8 cellular contexts compared by ENCODE assay signal in the genomic region with DNA sequence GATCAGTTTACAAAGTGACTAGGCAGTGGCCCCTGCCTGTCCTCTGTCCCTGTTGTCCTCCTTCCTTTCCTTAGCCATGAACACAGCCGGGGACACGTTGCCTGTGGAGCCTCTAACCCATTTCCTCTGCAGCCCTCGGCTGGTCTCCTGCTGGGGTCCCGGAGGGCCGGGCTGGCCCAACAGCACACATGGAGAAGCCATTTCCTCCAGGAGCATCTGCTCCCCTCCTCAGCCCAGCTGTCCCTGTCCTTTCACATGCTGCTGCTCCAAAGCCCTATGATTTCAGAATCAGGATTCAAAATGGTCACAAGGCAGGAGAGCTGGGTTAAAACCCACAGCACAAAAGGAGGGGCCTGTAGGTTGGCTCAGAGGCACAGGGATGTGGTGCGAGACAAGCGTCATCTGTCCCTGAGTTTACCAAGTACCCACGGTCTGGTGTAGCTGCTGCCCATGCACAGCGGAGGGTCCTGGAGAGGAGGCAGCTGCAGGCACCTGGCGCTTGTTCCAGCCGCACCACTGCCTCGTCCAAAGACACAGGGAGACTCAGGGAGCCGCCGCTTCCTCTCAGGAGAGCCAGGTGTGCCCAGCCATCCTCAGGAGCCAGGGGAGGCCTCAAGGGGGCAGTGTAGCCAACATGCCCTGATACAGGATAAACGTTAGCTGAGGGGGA. TPM values are rescaled to one million over a fixed set of nuclear protein-coding genes. Genes with fewer than 3 reads are reported as not detected.
DNase-seq lines count a peak whose midpoint lies in the region; ATAC-seq, FAIRE-seq and TF ChIP-seq lines count a peak whose summit lies in the region.

No MANE protein-coding gene starts in this region.

- POLR2A ChIA-PET in activated CD4-positive, alpha-beta memory T cell treated with anti-CD3 and anti-CD28 coated beads for 36 hours (lab: Charles Lee), result no interaction called here
- POLR2A ChIA-PET in endothelial cell of umbilical vein (lab: Charles Lee), result no interaction called here
- POLR2A ChIA-PET in naive thymus-derived CD8-positive, alpha-beta T cell (lab: Charles Lee), result no interaction called here

- H3K27me3 Mint-ChIP-seq in activated CD4-positive, alpha-beta memory T cell treated with anti-CD3 and anti-CD28 coated beads for 36 hours, result no peaks in the 10 kb centered on the region
- no peaks in the 10 kb centered on the region for H3K27me3 Mint-ChIP-seq in naive thymus-derived CD8-positive, alpha-beta T cell

- H3K4me2 ChIP-seq in BLaER1 (peak overlapping the region; percentile 73), endothelial cell of umbilical vein (ENCODE audit: insufficient read depth, low read length) (no peak overlapping the region)

- 36 to 63% methylated on average over 10 to 15 of the region's 15 CpGs for WGBS in upper lobe of left lung, 2 donors

- H3K4me3 ChIP-seq in BLaER1, result no peak overlapping the region
- no peak overlapping the region for H3K4me3 ChIP-seq in endothelial cell of umbilical vein (replicated peaks in 1 of 3; ENCODE audit: insufficient read depth in 1 of 3, low read depth in 1 of 3, low read length in 3 of 3)
- H3K4me3 ChIP-seq in upper lobe of left lung, result no peak overlapping the region

- TF ChIP-seq POLR2A in endothelial cell of umbilical vein (IDR thresholded peaks at IDR 0.05; ENCODE audit: low read depth, low read length) (no peak), upper lobe of left lung (IDR thresholded peaks at IDR 0.05) (no peak)

- TF ChIP-seq EP300 in upper lobe of left lung (IDR thresholded peaks at IDR 0.05), result no peak

- DNase-seq in NCI-H2227 (lab: John Stamatoyannopoulos, UW; ENCODE audit: unreplicated experiment), result peak; percentile 45
- peak; percentile 69 for DNase-seq in activated CD4-positive, alpha-beta memory T cell treated with anti-CD3 and anti-CD28 coated beads for 36 hours
- DNase-seq in endothelial cell of umbilical vein (ENCODE audit: low read depth, low spot score), result peak; percentile 21
- DNase-seq in naive thymus-derived CD8-positive, alpha-beta T cell, result peak in 8 of 10 donors; percentile 11 to 72 (median 42)
- peak in 1 of 2 donors; percentile 56 for DNase-seq in upper lobe of left lung

- peak overlapping the region; percentile 7; the same call in 1 of the 2 replicates for H3K9ac ChIP-seq in BLaER1
- no peak overlapping the region for H3K9ac ChIP-seq in endothelial cell of umbilical vein (replicated peaks; ENCODE audit: extremely low read depth, insufficient read depth, low read length)

- H4K20me1 ChIP-seq in BLaER1 (no peaks in the 10 kb centered on the region), endothelial cell of umbilical vein (replicated peaks; ENCODE audit: control insufficient read depth, extremely low read depth, insufficient read depth, low read length) (no peaks in the 10 kb centered on the region)

- no peak overlapping the region for H3K27ac Mint-ChIP-seq in activated CD4-positive, alpha-beta memory T cell treated with anti-CD3 and anti-CD28 coated beads for 36 hours
- no peak overlapping the region for H3K27ac Mint-ChIP-seq in naive thymus-derived CD8-positive, alpha-beta T cell

- TF ChIP-seq CTCF in endothelial cell of umbilical vein (IDR thresholded peaks at IDR 0.05; ENCODE audit: extremely low read depth in 1 of 2, insufficient read depth in 1 of 2, low read depth in 1 of 2, low read length in 2 of 2) (peak; percentile 62 to 80), upper lobe of left lung (IDR thresholded peaks at IDR 0.05) (peak; percentile 25 to 55 (median 46))

- H3K9me3 ChIP-seq in BLaER1, result no peaks in the 10 kb centered on the region
- H3K9me3 ChIP-seq in endothelial cell of umbilical vein (replicated peaks; ENCODE audit: control insufficient read depth, insufficient read depth, low read length), result no peaks in the 10 kb centered on the region
- H3K9me3 ChIP-seq in upper lobe of left lung, result no peaks in the 10 kb centered on the region

- H3K79me2 ChIP-seq in endothelial cell of umbilical vein (ENCODE audit: control insufficient read depth, insufficient read depth, low read length), result no peaks in the 10 kb centered on the region

- CTCF ChIA-PET in activated CD4-positive, alpha-beta memory T cell treated with anti-CD3 and anti-CD28 coated beads for 36 hours (lab: Charles Lee), result interaction anchor here (0.6 to 4.7 kb wide), 17 partner anchors 9 to 259 kb away, joined by 3 to 66 read pairs (median 4); partner anchors contain the start of gene CDON
- CTCF ChIA-PET in endothelial cell of umbilical vein (lab: Charles Lee), result interaction anchor here (0.6 to 10.5 kb wide), 17 partner anchors 9 to 539 kb away, joined by 3 to 147 read pairs (median 4); partner anchors contain the start of gene CDON

- no peaks in the 10 kb centered on the region for H3K9me1 ChIP-seq in endothelial cell of umbilical vein (replicated peaks; ENCODE audit: control insufficient read depth, extremely low read depth, insufficient read depth, low read length)

- no peaks in the 10 kb centered on the region for H3K36me3 ChIP-seq in BLaER1
- no peaks in the 10 kb centered on the region for H3K36me3 ChIP-seq in endothelial cell of umbilical vein (ENCODE audit: control insufficient read depth in 2 of 2, extremely low read depth in 1 of 2, insufficient read depth in 2 of 2, low read length in 2 of 2)
- no peaks in the 10 kb centered on the region for H3K36me3 ChIP-seq in upper lobe of left lung

- H3K36me3 Mint-ChIP-seq in activated CD4-positive, alpha-beta memory T cell treated with anti-CD3 and anti-CD28 coated beads for 36 hours, result no peaks in the 10 kb centered on the region
- no peaks in the 10 kb centered on the region for H3K36me3 Mint-ChIP-seq in naive thymus-derived CD8-positive, alpha-beta T cell

- peaks cover 9% of the 10 kb centered on the region for H3K4me1 Mint-ChIP-seq in activated CD4-positive, alpha-beta memory T cell treated with anti-CD3 and anti-CD28 coated beads for 36 hours (ENCODE audit: low read depth)
- peaks cover 10 to 20% (median 14%) of the 10 kb centered on the region in 4 donors for H3K4me1 Mint-ChIP-seq in naive thymus-derived CD8-positive, alpha-beta T cell

- H3K27ac ChIP-seq in BLaER1 (peak overlapping the region; percentile 64), endothelial cell of umbilical vein (ENCODE audit: insufficient read depth, low read depth, low read length) (no peak overlapping the region), upper lobe of left lung (no peak overlapping the region)

- intact Hi-C loops in activated CD4-positive, alpha-beta memory T cell treated with anti-CD3 and anti-CD28 coated beads for 36 hours (cut with micrococcal nuclease), result loop anchor here (1.0 to 5.0 kb wide), 3 partner anchors 121 to 253 kb away; partner anchors contain the start of gene CDON
- intact Hi-C loops in endothelial cell of umbilical vein (cut with micrococcal nuclease), result loop anchor here (1.0 to 5.0 kb wide), 2 partner anchors 121 to 253 kb away; partner anchors contain the start of gene CDON

- H3K27me3 ChIP-seq in BLaER1, result no peaks in the 10 kb centered on the region
- H3K27me3 ChIP-seq in endothelial cell of umbilical vein (ENCODE audit: control insufficient read depth in 2 of 2, insufficient read depth in 2 of 2, low read length in 2 of 2), result no peaks in the 10 kb centered on the region
- no peaks in the 10 kb centered on the region for H3K27me3 ChIP-seq in upper lobe of left lung

- H2AFZ ChIP-seq in endothelial cell of umbilical vein (ENCODE audit: low read depth, low read length), result no peak overlapping the region

- dilution Hi-C loops in endothelial cell of umbilical vein (cut with MboI; ENCODE audit: extremely low pct_ligation_motif_present, low sequenced_read_pairs), result no loop called here

- peak; percentile 48 for FAIRE-seq in endothelial cell of umbilical vein (lab: Jason Lieb, UNC)

- no TSS peak for BruUV-seq in endothelial cell of umbilical vein (replicated peaks; lab: Mats Ljungman, UMichigan)

- peaks cover 47% of the 10 kb centered on the region for H3K4me1 ChIP-seq in BLaER1
- H3K4me1 ChIP-seq in endothelial cell of umbilical vein (ENCODE audit: control insufficient read depth, extremely low read depth, insufficient read depth, low read length), result no peaks in the 10 kb centered on the region
- peaks cover 0 to 8% (median 0%) of the 10 kb centered on the region in 4 donors for H3K4me1 ChIP-seq in upper lobe of left lung

- no peaks in the 10 kb centered on the region for H3K9me3 Mint-ChIP-seq in activated CD4-positive, alpha-beta memory T cell treated with anti-CD3 and anti-CD28 coated beads for 36 hours
- H3K9me3 Mint-ChIP-seq in naive thymus-derived CD8-positive, alpha-beta T cell, result no peaks in the 10 kb centered on the region

- H3K4me3 Mint-ChIP-seq in activated CD4-positive, alpha-beta memory T cell treated with anti-CD3 and anti-CD28 coated beads for 36 hours, result no peak overlapping the region
- peak overlapping the region in 5 of 10 donors; percentile 8 to 54 (median 44) for H3K4me3 Mint-ChIP-seq in naive thymus-derived CD8-positive, alpha-beta T cell

- peak; percentile 60 for ATAC-seq in GM21619 (IDR thresholded peaks at IDR 0.05; ENCODE audit: unreplicated experiment)
- ATAC-seq in naive thymus-derived CD8-positive, alpha-beta T cell, result peak; percentile 60 to 74
- peak; percentile 38 to 39 for ATAC-seq in upper lobe of left lung (ENCODE audit: low FRiP score in 2 of 2)
- no peak for ATAC-seq in HG03139 (IDR thresholded peaks at IDR 0.05; ENCODE audit: unreplicated experiment)

RNA-seq across cellular contexts. Expression of gene VSIG10L2, which starts 4.1 kb away (rescaled TPM):
- not detected for total RNA-seq in activated CD4-positive, alpha-beta memory T cell treated with anti-CD3 and anti-CD28 coated beads for 36 hours
- total RNA-seq in endothelial cell of umbilical vein (not detected in 2 replicates), upper lobe of left lung (under 1 TPM in 1 of 6 donors, not detected in 5; 0.13 TPM)
- polyA plus RNA-seq in endothelial cell of umbilical vein, result not detected in 2 replicates
- not detected in 2 replicates for polyA plus RNA-seq in endothelial cell of umbilical vein (2011; cell fraction: cytosol; rRNA removed)
- polyA plus RNA-seq in endothelial cell of umbilical vein (2011; cell fraction: nucleus; rRNA removed), result not detected in 2 replicates
- polyA plus RNA-seq in endothelial cell of umbilical vein (2012), result not detected in 2 replicates
- polyA minus RNA-seq in endothelial cell of umbilical vein, result not detected in 2 replicates
- not detected for polyA minus RNA-seq in endothelial cell of umbilical vein (2011; cell fraction: cytosol; rRNA and poly(A)+ RNA removed)
- polyA minus RNA-seq in endothelial cell of umbilical vein (2011; cell fraction: nucleus; rRNA and poly(A)+ RNA removed), result not detected in 2 replicates
- total RNA-seq in naive thymus-derived CD8-positive, alpha-beta T cell, result not detected
- not detected for polyA plus RNA-seq in naive thymus-derived CD8-positive, alpha-beta T cell

RNA-seq across cellular contexts. Expression of gene DDX25, which starts 37.4 kb away (rescaled TPM):
- not detected for total RNA-seq in activated CD4-positive, alpha-beta memory T cell treated with anti-CD3 and anti-CD28 coated beads for 36 hours
- total RNA-seq in endothelial cell of umbilical vein (not detected in 2 replicates), upper lobe of left lung (under 1 TPM in 1 of 6 donors, not detected in 5; 0.31 TPM)
- polyA plus RNA-seq in endothelial cell of umbilical vein, result not detected in 2 replicates
- 0.03 TPM in 1 of 2 replicates, not detected in the other for polyA plus RNA-seq in endothelial cell of umbilical vein (2011; cell fraction: cytosol; rRNA removed)
- polyA plus RNA-seq in endothelial cell of umbilical vein (2011; cell fraction: nucleus; rRNA removed), result 0.13 and 0.24 TPM in 2 replicates
- polyA plus RNA-seq in endothelial cell of umbilical vein (2012), result not detected in 2 replicates
- not detected in 2 replicates for polyA minus RNA-seq in endothelial cell of umbilical vein
- not detected for polyA minus RNA-seq in endothelial cell of umbilical vein (2011; cell fraction: cytosol; rRNA and poly(A)+ RNA removed)
- polyA minus RNA-seq in endothelial cell of umbilical vein (2011; cell fraction: nucleus; rRNA and poly(A)+ RNA removed), result not detected in 2 replicates
- under 1 TPM in 1 of 2 experiments, not detected in 1; 0.52 TPM for total RNA-seq in naive thymus-derived CD8-positive, alpha-beta T cell
- polyA plus RNA-seq in naive thymus-derived CD8-positive, alpha-beta T cell, result under 1 TPM in 1 of 3 donors, not detected in 2; 0.89 TPM

RNA-seq across cellular contexts. Expression of gene PUS3, which starts 38.7 kb away (rescaled TPM):
- total RNA-seq in activated CD4-positive, alpha-beta memory T cell treated with anti-CD3 and anti-CD28 coated beads for 36 hours, result 10 to 100 TPM; 20.1 to 22.9 TPM
- total RNA-seq in endothelial cell of umbilical vein (10.3 and 15.1 TPM in 2 replicates), upper lobe of left lung (10 to 100 TPM in 3 of 6 donors, 1 to 10 TPM in 3; 2.6 to 22.5 (median 10.0) TPM)
- polyA plus RNA-seq in endothelial cell of umbilical vein, result 4.6 and 5.1 TPM in 2 replicates
- 6.9 and 7.4 TPM in 2 replicates for polyA plus RNA-seq in endothelial cell of umbilical vein (2011; cell fraction: cytosol; rRNA removed)
- polyA plus RNA-seq in endothelial cell of umbilical vein (2011; cell fraction: nucleus; rRNA removed), result 3.0 and 3.7 TPM in 2 replicates
- 13.5 and 20.7 TPM in 2 replicates for polyA plus RNA-seq in endothelial cell of umbilical vein (2012)
- polyA minus RNA-seq in endothelial cell of umbilical vein, result 6.0 TPM in 2 replicates
- polyA minus RNA-seq in endothelial cell of umbilical vein (2011; cell fraction: cytosol; rRNA and poly(A)+ RNA removed), result 4.1 TPM
- polyA minus RNA-seq in endothelial cell of umbilical vein (2011; cell fraction: nucleus; rRNA and poly(A)+ RNA removed), result 1.4 and 2.9 TPM in 2 replicates
- 1 to 10 TPM; 8.2 to 8.4 TPM for total RNA-seq in naive thymus-derived CD8-positive, alpha-beta T cell
- 10 to 100 TPM in 1 of 3 donors, 1 to 10 TPM in 2; 9.5 to 16.7 (median 9.8) TPM for polyA plus RNA-seq in naive thymus-derived CD8-positive, alpha-beta T cell

RNA-seq across cellular contexts. Expression of gene HYLS1, which starts 54.3 kb away (rescaled TPM):
- total RNA-seq in activated CD4-positive, alpha-beta memory T cell treated with anti-CD3 and anti-CD28 coated beads for 36 hours, result 1 to 10 TPM; 8.2 to 8.3 TPM
- total RNA-seq in endothelial cell of umbilical vein (9.4 and 12.6 TPM in 2 replicates), upper lobe of left lung (1 to 10 TPM in 5 of 6 donors, under 1 TPM in 1; 0.55 to 6.3 (median 3.8) TPM)
- 3.7 and 4.7 TPM in 2 replicates for polyA plus RNA-seq in endothelial cell of umbilical vein
- 6.9 and 7.5 TPM in 2 replicates for polyA plus RNA-seq in endothelial cell of umbilical vein (2011; cell fraction: cytosol; rRNA removed)
- polyA plus RNA-seq in endothelial cell of umbilical vein (2011; cell fraction: nucleus; rRNA removed), result 4.5 and 6.2 TPM in 2 replicates
- 9.3 and 12.4 TPM in 2 replicates for polyA plus RNA-seq in endothelial cell of umbilical vein (2012)
- polyA minus RNA-seq in endothelial cell of umbilical vein, result 5.4 and 6.2 TPM in 2 replicates
- not detected for polyA minus RNA-seq in endothelial cell of umbilical vein (2011; cell fraction: cytosol; rRNA and poly(A)+ RNA removed)
- polyA minus RNA-seq in endothelial cell of umbilical vein (2011; cell fraction: nucleus; rRNA and poly(A)+ RNA removed), result 3.4 and 4.9 TPM in 2 replicates
- total RNA-seq in naive thymus-derived CD8-positive, alpha-beta T cell, result 1 to 10 TPM; 4.8 to 5.1 TPM
- 1 to 10 TPM; 4.1 to 7.5 (median 4.4) TPM for polyA plus RNA-seq in naive thymus-derived CD8-positive, alpha-beta T cell
